In genomic region chr2:216292886-216293291, GRCh38 we compare ENCODE assay signal across 17 cellular contexts.
A peak's percentile ranks its signal among the peaks of the same experiment; 100 is the strongest.
DNase-seq lines count a peak whose midpoint lies in the region; ATAC-seq, FAIRE-seq and TF ChIP-seq lines count a peak whose summit lies in the region.
"Had no signal": no experiment of that assay in that cellular context is flagged by ENCODE, and none has a peak within 500 bp of the region (broad histone marks: within the 10 kb centered on the region; RNA-seq: fewer than 3 reads in every experiment).

No MANE protein-coding gene starts in this region.

- dilution Hi-C loops in mammary epithelial cell (cut with HindIII; ENCODE audit: low sequenced_read_pairs) = no loop called here

- no peaks in the 10 kb centered on the region for H3K4me1 Mint-ChIP-seq in MCF 10A (ENCODE audit: insufficient read depth, unreplicated experiment)
- H3K4me1 Mint-ChIP-seq: naive B cell had no signal

- H3K27me3 ChIP-seq in mammary epithelial cell (ENCODE audit: insufficient read depth, low read length) (no peaks in the 10 kb centered on the region), bronchial epithelial cell (ENCODE audit: control insufficient read depth, insufficient read depth, low read length) (no peaks in the 10 kb centered on the region), right lobe of liver (no peaks in the 10 kb centered on the region)

- H3K4me2 ChIP-seq in mammary epithelial cell (ENCODE audit: insufficient read depth, low read depth, low read length) = no peak overlapping the region

- BruUV-seq in MCF 10A (replicated peaks; lab: Mats Ljungman, UMichigan) (no TSS peak), mammary epithelial cell (replicated peaks; lab: Mats Ljungman, UMichigan) (no TSS peak)

- no peaks in the 10 kb centered on the region for H3K36me3 Mint-ChIP-seq in MCF 10A (ENCODE audit: insufficient read depth, unreplicated experiment)
- H3K36me3 Mint-ChIP-seq: naive B cell, type B pancreatic cell had no signal

- TF ChIP-seq CTCF in MCF 10A (IDR thresholded peaks at IDR 0.05; ENCODE audit: unreplicated experiment) = no peak
- no peak for TF ChIP-seq CTCF in mammary epithelial cell (conservative IDR thresholded peaks at IDR 0.05 in 1 of 2, IDR thresholded peaks at IDR 0.05 in 1 of 2; ENCODE audit: extremely low read depth in 1 of 2, insufficient read depth in 1 of 2, low read depth in 1 of 2, low read length in 2 of 2)
- TF ChIP-seq CTCF in bronchial epithelial cell (IDR thresholded peaks at IDR 0.05; ENCODE audit: insufficient read depth, low read length, severe bottlenecking) = no peak
- TF ChIP-seq CTCF in right lobe of liver (IDR thresholded peaks at IDR 0.05) = no peak

- H3K9me3 Mint-ChIP-seq in MCF 10A (ENCODE audit: unreplicated experiment) = no peaks in the 10 kb centered on the region
- H3K9me3 Mint-ChIP-seq: CD4-positive, alpha-beta T cell; naive B cell; T-helper 1 cell treated with Interleukin-12 subunit alpha and Interleukin-12 subunit beta and Interleukin-4 antibody, amounts not matched to agents 30 μg/mL and 1 μg/mL, for 36 hours; type B pancreatic cell had no signal

- H3K4me3 Mint-ChIP-seq in MCF 10A (ENCODE audit: unreplicated experiment) = no peak overlapping the region
- H3K4me3 Mint-ChIP-seq: CD4-positive, alpha-beta T cell; naive B cell; T-helper 1 cell treated with Interleukin-12 subunit alpha and Interleukin-12 subunit beta and Interleukin-4 antibody, amounts not matched to agents 30 μg/mL and 1 μg/mL, for 36 hours; type B pancreatic cell had no signal

- H3K36me3 ChIP-seq in mammary epithelial cell (ENCODE audit: insufficient read depth, low read length) (no peaks in the 10 kb centered on the region), bronchial epithelial cell (ENCODE audit: control insufficient read depth, insufficient read depth, low read length) (no peaks in the 10 kb centered on the region), right lobe of liver (no peaks in the 10 kb centered on the region)
- H3K36me3 ChIP-seq: spleen had no signal

- no peak overlapping the region for H3K4me3 ChIP-seq in mammary epithelial cell (replicated peaks in 1 of 3; ENCODE audit: insufficient read depth in 1 of 3, low read depth in 2 of 3, low read length in 3 of 3)
- no peak overlapping the region for H3K4me3 ChIP-seq in bronchial epithelial cell (ENCODE audit: low read depth, low read length)
- no peak overlapping the region for H3K4me3 ChIP-seq in right lobe of liver
- H3K4me3 ChIP-seq: spleen had no signal

- WGBS in mammary epithelial cell (ENCODE audit: low coverage, missing lambda C conversion rate) = 91% methylated on average over 5 of the region's 5 CpGs
- WGBS in right lobe of liver (ENCODE audit: insufficient coverage, low coverage, low lambda C conversion rate, missing lambda C conversion rate) = 67% methylated on average over 4 of the region's 5 CpGs

- intact Hi-C loops in MCF 10A (cut with micrococcal nuclease) (no loop called here), mammary epithelial cell (cut with micrococcal nuclease) (no loop called here), right lobe of liver (cut with DNase I) (no loop called here)

- H3K27ac ChIP-seq in mammary epithelial cell (ENCODE audit: insufficient read depth, low read depth, low read length) (no peak overlapping the region), right lobe of liver (no peak overlapping the region)
- H3K27ac ChIP-seq: spleen had no signal

- H3K9me3 ChIP-seq in mammary epithelial cell (replicated peaks; ENCODE audit: insufficient read depth, low read length) (no peaks in the 10 kb centered on the region), right lobe of liver (no peaks in the 10 kb centered on the region)
- H3K9me3 ChIP-seq: spleen had no signal

- no peak overlapping the region for H3K27ac Mint-ChIP-seq in MCF 10A (ENCODE audit: low read depth, unreplicated experiment)
- H3K27ac Mint-ChIP-seq: CD4-positive, alpha-beta T cell; naive B cell; T-helper 1 cell treated with Interleukin-12 subunit alpha and Interleukin-12 subunit beta and Interleukin-4 antibody, amounts not matched to agents 30 μg/mL and 1 μg/mL, for 36 hours; type B pancreatic cell had no signal

- in situ Hi-C loops in mammary epithelial cell (cut with MboI; ENCODE audit: low sequenced_read_pairs in 2 of 2) = no loop called here

- CTCF ChIA-PET in MCF 10A (lab: Yijun Ruan, JAX) (interaction anchor here (1.2 kb wide), 1 partner anchor 11 kb away, joined by 3 read pairs; no protein-coding TSS in a partner anchor), mammary epithelial cell (lab: Charles Lee; ENCODE audit: low non-redundant PET) (no interaction called here)

- TF ChIP-seq POLR2A in right lobe of liver (IDR thresholded peaks at IDR 0.05) = no peak

- H3K79me2 ChIP-seq in mammary epithelial cell (ENCODE audit: insufficient read depth, low read length) = no peaks in the 10 kb centered on the region

- H3K4me1 ChIP-seq in mammary epithelial cell (ENCODE audit: insufficient read depth, low read length) = no peaks in the 10 kb centered on the region
- H3K4me1 ChIP-seq in right lobe of liver = no peaks in the 10 kb centered on the region
- H3K4me1 ChIP-seq: spleen had no signal

- no peak overlapping the region for H3K9ac ChIP-seq in mammary epithelial cell (ENCODE audit: insufficient read depth, low read length)

- H3K27me3 Mint-ChIP-seq in MCF 10A (ENCODE audit: insufficient read depth, unreplicated experiment) = no peaks in the 10 kb centered on the region
- H3K27me3 Mint-ChIP-seq: CD4-positive, alpha-beta T cell; naive B cell had no signal

- peak; percentile 28 for FAIRE-seq in bronchial epithelial cell (lab: Jason Lieb, UNC)

- POLR2A ChIA-PET in MCF 10A (lab: Yijun Ruan, JAX) = interaction anchor here (1.9 kb wide), 1 partner anchor 11 kb away, joined by 6 read pairs; no protein-coding TSS in a partner anchor

- no peak for ATAC-seq in right lobe of liver

- DNase-seq in MCF 10A (ENCODE audit: unreplicated experiment) = peak; percentile 8
- no peak for DNase-seq in mammary epithelial cell
- DNase-seq in bronchial epithelial cell (ENCODE audit: low read depth) = no peak
- DNase-seq in globus pallidus (ENCODE audit: low spot score) = peak; percentile 69
- DNase-seq in NCI-H128 (lab: John Stamatoyannopoulos, UW; ENCODE audit: unreplicated experiment) = no peak
- no peak for DNase-seq in activated CD4-positive, CD25-positive, alpha-beta regulatory T cell treated with anti-CD3 and anti-CD28 coated beads, Interleukin-2, amount 50 U/mL, for 72 hours
- no peak for DNase-seq in stimulated activated naive CD4-positive, alpha-beta T cell (lab: John Stamatoyannopoulos, UW)
- no peak for DNase-seq in right lobe of liver
- DNase-seq: activated effector memory CD4-positive, alpha-beta T cell treated with anti-CD3 and anti-CD28 coated beads, Interleukin-2, amount 50 U/mL, for 16 hours; CD4-positive, alpha-beta T cell; naive B cell; NCI-H146; NCI-H510A treated with DMSO at 0.1 percent for 48 hours; Right ventricle myocardium superior; spleen had no signal

- no peak overlapping the region for H2AFZ ChIP-seq in mammary epithelial cell (ENCODE audit: low read depth, low read length)

- no peaks in the 10 kb centered on the region for H4K20me1 ChIP-seq in mammary epithelial cell (ENCODE audit: insufficient read depth, low read length)

Comparison
In these comparisons a context has a peak if more than half of its experiments do, and no peak if none do; other contexts are left out.
1. DNase-seq: peak in MCF 10A (single experiment) and globus pallidus (single experiment); none in mammary epithelial cell (single experiment), bronchial epithelial cell (single experiment), NCI-H128 (single experiment), activated CD4-positive, CD25-positive, alpha-beta regulatory T cell treated with anti-CD3 and anti-CD28 coated beads, Interleukin-2, amount 50 U/mL, for 72 hours (single experiment), stimulated activated naive CD4-positive, alpha-beta T cell (0 of 6) and right lobe of liver (0 of 3).